In the genomic region with DNA sequence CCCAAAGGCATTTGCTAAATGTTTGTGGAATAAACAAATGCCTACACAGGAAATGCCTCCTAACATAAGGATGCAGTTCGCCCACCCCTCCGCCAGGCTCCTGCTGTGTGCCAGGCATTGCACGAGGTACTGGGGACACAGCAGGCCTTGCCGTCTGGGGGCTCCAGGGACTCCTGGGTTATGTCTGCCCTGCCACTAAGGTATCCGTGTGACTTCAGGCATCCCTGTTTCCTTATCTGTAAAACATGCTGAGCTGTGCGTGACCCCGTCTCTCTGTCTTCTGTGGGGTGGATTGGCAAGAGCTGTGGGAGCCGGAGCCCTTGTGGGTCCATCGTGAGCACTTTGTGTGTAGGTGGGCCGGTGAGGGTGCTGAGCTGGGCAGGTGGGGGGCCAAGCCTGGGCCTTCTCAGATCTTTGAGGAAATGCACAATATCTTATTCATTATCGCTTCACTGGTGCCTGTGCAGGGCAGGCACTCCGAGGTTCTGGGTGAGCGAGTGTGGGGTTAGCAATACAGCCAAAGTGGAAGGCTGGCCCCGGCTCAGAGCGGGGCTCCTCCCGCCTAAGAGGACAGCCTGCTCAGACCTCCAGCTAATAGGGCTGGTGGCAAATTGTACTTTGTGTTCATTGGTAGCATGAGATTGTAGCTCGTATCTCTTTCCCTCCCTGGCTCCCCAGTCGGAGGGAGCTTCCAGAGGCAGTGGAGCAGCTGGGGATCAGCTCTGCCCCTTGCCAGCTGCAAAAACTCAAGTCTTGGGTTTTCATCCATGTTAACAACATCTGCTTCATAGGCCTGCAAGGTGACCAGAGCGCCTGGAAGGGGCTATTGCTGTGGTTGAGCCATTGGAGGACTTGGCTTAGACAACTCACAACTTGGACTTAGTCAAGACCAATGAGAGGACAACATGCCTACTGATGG, we compare ENCODE assay signal across 18 cellular contexts.
A peak's percentile ranks its signal among the peaks of the same experiment; 100 is the strongest.
DNase-seq lines count a peak whose midpoint lies in the region; ATAC-seq and TF ChIP-seq lines count a peak whose summit lies in the region.
"Had no signal": no experiment of that assay in that cellular context is flagged by ENCODE, and none has a peak within 500 bp of the region (broad histone marks: within the 10 kb centered on the region; RNA-seq: fewer than 3 reads in every experiment).

No MANE protein-coding gene starts in this region.

- peak overlapping the region; percentile 88 for H4K91ac ChIP-seq in mesenchymal stem cell (ENCODE audit: low read length)

- H3K9me3 ChIP-seq in mesenchymal stem cell (ENCODE audit: control insufficient read depth, low read length) (no peaks in the 10 kb centered on the region), tibial artery (no peaks in the 10 kb centered on the region), WERI-Rb-1 (ENCODE audit: severe bottlenecking) (no peaks in the 10 kb centered on the region)

- peak overlapping the region in 1 of 2 experiments; percentile 51 for H3K23ac ChIP-seq in mesenchymal stem cell (ENCODE audit: low read length in 2 of 2)

- H3K36me3 ChIP-seq in brain microvascular endothelial cell (replicated peaks), result no peaks in the 10 kb centered on the region
- peaks cover 0 to 7% of the 10 kb centered on the region in 2 experiments for H3K36me3 ChIP-seq in mesenchymal stem cell (ENCODE audit: control insufficient read depth in 1 of 2, insufficient read depth in 2 of 2, low read depth in 1 of 2, low read length in 2 of 2)
- no peaks in the 10 kb centered on the region for H3K36me3 ChIP-seq in tibial artery
- no peaks in the 10 kb centered on the region for H3K36me3 ChIP-seq in WERI-Rb-1

- intact Hi-C loops in cardiac septum (cut with DNase I), result no loop called here
- intact Hi-C loops in Right ventricle myocardium inferior (cut with DNase I), result no loop called here
- intact Hi-C loops in tibial artery (cut with DNase I; ENCODE audit: low total_unique reads), result no loop called here

- in situ Hi-C loops in brain microvascular endothelial cell (cut with HindIII; ENCODE audit: low pct_ligation_motif_present, low sequenced_read_pairs), result no loop called here

- H3K4me2 ChIP-seq in mesenchymal stem cell (ENCODE audit: low read length, poor library complexity, severe bottlenecking), result no peak overlapping the region

- H2BK12ac ChIP-seq in mesenchymal stem cell (ENCODE audit: low read length in 2 of 2), result peak overlapping the region; percentile 70 to 99

- peak overlapping the region; percentile 87 to 93 for H3K18ac ChIP-seq in mesenchymal stem cell (ENCODE audit: low read depth in 1 of 2, low read length in 2 of 2)

- H3K4me3 ChIP-seq in brain microvascular endothelial cell (ENCODE audit: low read depth, low read length), result no peak overlapping the region
- no peak overlapping the region for H3K4me3 ChIP-seq in mesenchymal stem cell (ENCODE audit: insufficient read depth in 1 of 2, low read depth in 1 of 2, low read length in 2 of 2)
- H3K4me3 ChIP-seq in tibial artery, result no peak overlapping the region
- no peak overlapping the region for H3K4me3 ChIP-seq in WERI-Rb-1 (ENCODE audit: low read depth, low read length)
- H3K4me3 ChIP-seq: dorsolateral prefrontal cortex had no signal

- TF ChIP-seq CTCF in brain microvascular endothelial cell (IDR thresholded peaks at IDR 0.05; ENCODE audit: low read depth, low read length, missing control alignments) (peak; percentile 10), tibial artery (IDR thresholded peaks at IDR 0.05) (no peak), WERI-Rb-1 (IDR thresholded peaks at IDR 0.05; ENCODE audit: low read depth, low read length) (no peak)

- DNase-seq in cardiac septum (ENCODE audit: low spot score), result peak; percentile 59
- no peak for DNase-seq in Right ventricle myocardium inferior (ENCODE audit: missing footprints)
- no peak for DNase-seq in brain microvascular endothelial cell
- DNase-seq in mesenchymal stem cell, result no peak
- peak; percentile 23 to 60 for DNase-seq in tibial artery
- DNase-seq in SK-N-DZ (ENCODE audit: low spot score), result no peak
- no peak for DNase-seq in WERI-Rb-1
- DNase-seq: activated CD8-positive, alpha-beta T cell treated with anti-CD3 and anti-CD28 coated beads, Interleukin-2, amount 10 ng/mL, durations not matched to agents 7 days and 5 days; activated naive CD8-positive, alpha-beta T cell treated with anti-CD3 and anti-CD28 coated beads, Interleukin-2, amount 10 ng/mL, durations not matched to agents 7 days and 5 days; activated T-cell treated with anti-CD3 and anti-CD28 coated beads, Interleukin-2, amount 50 U/mL, for 48 hours; C1 segment of cervical spinal cord; KG1; naive B cell; NCI-H2081 treated with DMSO at 0.1 percent for 48 hours; NCI-H510A treated with DMSO at 0.1 percent for 48 hours; RPMI8226 had no signal

- H4K8ac ChIP-seq in mesenchymal stem cell (ENCODE audit: low read length), result peak overlapping the region; percentile 10

- H3K4me1 ChIP-seq in mesenchymal stem cell (ENCODE audit: control insufficient read depth, insufficient read depth, low read depth, low read length), result peaks cover 55% of the 10 kb centered on the region
- H3K4me1 ChIP-seq in tibial artery, result peaks cover 0 to 26% (median 12%) of the 10 kb centered on the region in 4 donors

- H2AFZ ChIP-seq in mesenchymal stem cell (ENCODE audit: low read depth, low read length), result no peak overlapping the region

- peak overlapping the region in 1 of 2 experiments; percentile 89 for H3K14ac ChIP-seq in mesenchymal stem cell (ENCODE audit: low read length in 2 of 2)

- 68% methylated on average over 19 of the region's 19 CpGs for WGBS in mesenchymal stem cell

- no peak overlapping the region for H3K9ac ChIP-seq in mesenchymal stem cell (ENCODE audit: low read length)

- H2AK5ac ChIP-seq in mesenchymal stem cell (ENCODE audit: low read length, severe bottlenecking), result peak overlapping the region; percentile 36

- H2BK5ac ChIP-seq in mesenchymal stem cell (ENCODE audit: low read depth, low read length, poor library complexity, severe bottlenecking), result no peak overlapping the region

- H3K27me3 ChIP-seq in brain microvascular endothelial cell (replicated peaks) (no peaks in the 10 kb centered on the region), mesenchymal stem cell (ENCODE audit: control insufficient read depth in 1 of 2, insufficient read depth in 1 of 2, low read length in 2 of 2) (no peaks in the 10 kb centered on the region), tibial artery (no peaks in the 10 kb centered on the region), WERI-Rb-1 (ENCODE audit: insufficient read depth, low read depth, severe bottlenecking) (no peaks in the 10 kb centered on the region)

- H3K4ac ChIP-seq in mesenchymal stem cell (ENCODE audit: low read depth in 1 of 2, low read length in 2 of 2), result peak overlapping the region; percentile 58 to 75

- peak overlapping the region; percentile 59 for H2BK120ac ChIP-seq in mesenchymal stem cell (ENCODE audit: low read depth, low read length)

- ATAC-seq in Right ventricle myocardium inferior (no peak), HG03280 (IDR thresholded peaks at IDR 0.05; ENCODE audit: unreplicated experiment) (no peak)
- ATAC-seq: activated CD8-positive, alpha-beta T cell treated with anti-CD3 and anti-CD28 coated beads, Interleukin-2, amount 10 ng/mL, durations not matched to agents 7 days and 5 days had no signal

- H3K27ac ChIP-seq in brain microvascular endothelial cell (no peak overlapping the region), mesenchymal stem cell (ENCODE audit: low read length, poor library complexity, severe bottlenecking) (peak overlapping the region; percentile 55), tibial artery (peak overlapping the region in 1 of 2 donors; percentile 20), WERI-Rb-1 (no peak overlapping the region)
- H3K27ac ChIP-seq: dorsolateral prefrontal cortex had no signal

- H3K79me1 ChIP-seq in mesenchymal stem cell (replicated peaks; ENCODE audit: low read length, poor library complexity, severe bottlenecking), result peaks cover 36% of the 10 kb centered on the region

- peak overlapping the region; percentile 44 for H2BK15ac ChIP-seq in mesenchymal stem cell (ENCODE audit: low read depth, poor library complexity, severe bottlenecking)

Comparison
In these comparisons a context has a peak if more than half of its experiments do, and no peak if none do; other contexts are left out.
1. DNase-seq: peak in cardiac septum (single experiment) and tibial artery (2 of 2); none in Right ventricle myocardium inferior (single experiment), brain microvascular endothelial cell (single experiment), mesenchymal stem cell (single experiment), SK-N-DZ (single experiment) and WERI-Rb-1 (single experiment).